In the genomic region with DNA sequence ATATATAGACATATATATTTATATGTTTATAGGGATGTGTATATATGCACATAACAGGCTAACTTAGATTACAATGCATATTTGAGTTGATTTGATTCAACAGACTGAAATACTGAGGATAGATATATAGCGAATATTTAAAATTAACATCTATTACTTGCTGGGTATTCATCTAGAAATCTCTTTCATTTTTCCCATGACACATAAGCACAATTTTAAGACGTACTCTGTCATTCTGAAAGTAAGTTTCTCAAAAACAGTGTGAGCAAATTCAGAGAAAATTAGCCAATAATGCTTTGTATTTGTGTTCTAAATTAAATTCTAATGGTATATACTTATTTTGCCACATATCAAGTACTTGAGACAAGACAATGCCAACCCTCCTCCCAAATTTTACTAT, we compare ENCODE assay signal across 15 cellular contexts.
"Had no signal": no experiment of that assay in that cellular context is flagged by ENCODE, and none has a peak within 500 bp of the region (broad histone marks: within the 10 kb centered on the region; RNA-seq: fewer than 3 reads in every experiment).

No MANE protein-coding gene starts in this region.

- H2AFZ ChIP-seq: neural progenitor cell had no signal

- H3K4me2 ChIP-seq: neural progenitor cell had no signal

- H3K4me1 ChIP-seq: left lung, suprapubic skin had no signal

- ATAC-seq: esophagus mucosa, left lung, sciatic nerve had no signal

- H3K9me3 ChIP-seq: left lung, ovary, suprapubic skin had no signal

- H3K27me3 ChIP-seq: brain microvascular endothelial cell, left lung, neural progenitor cell, ovary, suprapubic skin had no signal

- H3K9ac ChIP-seq: neural progenitor cell had no signal

- H3K27ac ChIP-seq: brain microvascular endothelial cell, coronary artery, left lung, neural progenitor cell, ovary, suprapubic skin had no signal

- H3K36me3 ChIP-seq: brain microvascular endothelial cell, left lung, neural progenitor cell, ovary, suprapubic skin had no signal

- DNase-seq: activated CD4-positive, alpha-beta T cell treated with anti-CD3 and anti-CD28 coated beads, Interleukin-2, amount 10 ng/mL, durations not matched to agents 7 days and 5 days; activated naive CD8-positive, alpha-beta T cell treated with anti-CD3 and anti-CD28 coated beads, Interleukin-2, amount 10 ng/mL, durations not matched to agents 7 days and 5 days; anterior cingulate cortex; brain microvascular endothelial cell; hippocampal formation; kidney; left lung; naive B cell; ovary; trophoblast cell had no signal

- H3K4me3 ChIP-seq: coronary artery, left lung, neural progenitor cell, ovary, suprapubic skin had no signal
